1 cellular context compared by ENCODE assay signal in genomic region chr19:54335164-54335563, GRCh38.
TF ChIP-seq lines count a peak whose summit lies in the region.

No MANE protein-coding gene starts in this region.

TF ChIP-seq in GM12878, 131 proteins besides CTCF, POLR2A, EP300 and RAD21:
- TF ChIP-seq EED (IDR thresholded peaks at IDR 0.05; ENCODE audit: low read depth) = 0 out of 2 replicates have a peak, but pooled peaks have one; percentile 25
- TF ChIP-seq ATF3 (IDR thresholded peaks at IDR 0.05; ENCODE audit: borderline replicate concordance, extremely low read depth, low read depth, low read length) = no peak
TF ChIP-seq in GM12878: peak in this region for 1.
